8 cellular contexts compared by ENCODE assay signal in genomic region chr7:102616507-102617125, GRCh38. TPM values are rescaled to one million over a fixed set of nuclear protein-coding genes. Genes with fewer than 3 reads are reported as not detected.
A peak's percentile ranks its signal among the peaks of the same experiment; 100 is the strongest.
DNase-seq lines count a peak whose midpoint lies in the region; ATAC-seq and TF ChIP-seq lines count a peak whose summit lies in the region.
"Not testable (repeated sequence)": the region's sequence is repeated elsewhere in the genome, so short reads cannot be mapped to it uniquely, and the experiment has no call there.

Gene RASA4 (minus strand): TSS chr7:102616756. CDS start chr7:102616689, 67 bp downstream.

- TF ChIP-seq POLR2A in tibial nerve (IDR thresholded peaks at IDR 0.05), result not testable (repeated sequence)

- not testable (repeated sequence) for H3K4ac ChIP-seq in neuronal stem cell (ENCODE audit: low read length)

- not testable (repeated sequence) for H3K27ac ChIP-seq in neuronal stem cell (replicated peaks; ENCODE audit: low read length)
- H3K27ac ChIP-seq in tibial nerve, result peak within 1 kb of the TSS in 1 of 4 donors; percentile 66

- H3K9ac ChIP-seq in neuronal stem cell (ENCODE audit: low read depth, low read length, poor library complexity), result not testable (repeated sequence)

- DNase-seq in GM12864 (ENCODE audit: low read depth); astrocyte of the cerebellum (ENCODE audit: low read depth): not testable (repeated sequence)
- peak; percentile 77 for DNase-seq in cardiac septum (ENCODE audit: low spot score)
- peak; percentile 43 for DNase-seq in neuronal stem cell (ENCODE audit: low spot score)
- peak in 1 of 2 donors; percentile 5 for DNase-seq in tibial nerve (ENCODE audit: low spot score in 2 of 2)

- TF ChIP-seq CTCF in GM12864 (IDR thresholded peaks at IDR 0.05; ENCODE audit: low read depth, low read length, missing control alignments); astrocyte of the cerebellum (IDR thresholded peaks at IDR 0.05; ENCODE audit: low read depth, low read length, missing control alignments); tibial nerve (IDR thresholded peaks at IDR 0.05): not testable (repeated sequence)

- not testable (repeated sequence) for H3K18ac ChIP-seq in neuronal stem cell (ENCODE audit: low read length)

- H2BK5ac ChIP-seq in neuronal stem cell (ENCODE audit: low read length), result not testable (repeated sequence)

- WGBS in neuronal stem cell (ENCODE audit: extremely low coverage in 2 of 2, insufficient read length in 2 of 2, insufficient replicate concordance in 1 of 2), 2 donors, result no CpG with 5 or more reads among the region's 62 CpGs
- WGBS in tibial nerve, 2 donors, result no CpG with 5 or more reads among the region's 62 CpGs

- H3K14ac ChIP-seq in neuronal stem cell (ENCODE audit: low read length), result not testable (repeated sequence)

- H2BK12ac ChIP-seq in neuronal stem cell (ENCODE audit: low read length), result not testable (repeated sequence)

- H3K36me3 ChIP-seq in neuronal stem cell (replicated peaks in 1 of 2; ENCODE audit: control insufficient read depth in 2 of 2, insufficient read depth in 2 of 2, low read length in 2 of 2); tibial nerve: not testable (repeated sequence)

- peak within 1 kb of the TSS; percentile 59 for H3K4me3 ChIP-seq in GM12864 (ENCODE audit: low read depth, low read length)
- peak within 1 kb of the TSS; percentile 36 for H3K4me3 ChIP-seq in astrocyte of the cerebellum (ENCODE audit: low read depth, low read length)
- peak within 1 kb of the TSS; percentile 39 to 77 for H3K4me3 ChIP-seq in neuronal stem cell (ENCODE audit: low read length in 2 of 2)
- peak within 1 kb of the TSS; percentile 29 to 50 (median 37) for H3K4me3 ChIP-seq in tibial nerve

- H2BK15ac ChIP-seq in neuronal stem cell (ENCODE audit: low read length), result not testable (repeated sequence)

- not testable (repeated sequence) for TF ChIP-seq EP300 in tibial nerve (IDR thresholded peaks at IDR 0.05)

- H3K79me1 ChIP-seq in neuronal stem cell (ENCODE audit: low read depth, low read length), result not testable (repeated sequence)

- intact Hi-C loops in T-helper 2 cell treated with Interferon-gamma antibody and Interleukin-4, amounts not matched to agents 100 ng/mL and 5 ng/mL, for 36 hours (cut with micrococcal nuclease); cardiac septum (cut with DNase I): not testable (repeated sequence)

- H3K27me3 ChIP-seq in neuronal stem cell (ENCODE audit: control insufficient read depth in 3 of 3, insufficient read depth in 3 of 3, low read depth in 1 of 3, low read length in 3 of 3); tibial nerve: not testable (repeated sequence)

- H2AFZ ChIP-seq in neuronal stem cell (ENCODE audit: low read length), result not testable (repeated sequence)

- not testable (repeated sequence) for H3K4me1 ChIP-seq in neuronal stem cell (ENCODE audit: control insufficient read depth in 2 of 2, insufficient read depth in 1 of 2, low read depth in 1 of 2, low read length in 2 of 2); tibial nerve

- H2BK120ac ChIP-seq in neuronal stem cell (ENCODE audit: low read depth, low read length), result not testable (repeated sequence)

- not testable (repeated sequence) for H4K8ac ChIP-seq in neuronal stem cell (ENCODE audit: low read depth, low read length)

- in situ Hi-C loops in astrocyte of the cerebellum (cut with HindIII; ENCODE audit: low sequenced_read_pairs), result not testable (repeated sequence)

- not testable (repeated sequence) for H4K91ac ChIP-seq in neuronal stem cell (ENCODE audit: low read depth, low read length, poor library complexity)

- H2AK5ac ChIP-seq in neuronal stem cell (ENCODE audit: low read depth, low read length), result not testable (repeated sequence)

- H3K23ac ChIP-seq in neuronal stem cell (ENCODE audit: low read depth, low read length, poor library complexity), result not testable (repeated sequence)

- not testable (repeated sequence) for H3K9me3 ChIP-seq in neuronal stem cell (replicated peaks in 1 of 2; ENCODE audit: control insufficient read depth in 2 of 2, insufficient read depth in 1 of 2, low read depth in 1 of 2, low read length in 2 of 2); tibial nerve

- peak; percentile 58 for ATAC-seq in GM21723 (IDR thresholded peaks at IDR 0.05; ENCODE audit: unreplicated experiment)
- peak; percentile 56 for ATAC-seq in HG03457 (IDR thresholded peaks at IDR 0.05; ENCODE audit: unreplicated experiment)

- H3K4me2 ChIP-seq in neuronal stem cell (ENCODE audit: insufficient read depth, low read length, poor library complexity, severe bottlenecking), result peak within 1 kb of the TSS; percentile 69

RNA-seq across cellular contexts. Expression of gene RASA4, which starts in this region (rescaled TPM):
- total RNA-seq in T-helper 2 cell treated with Interferon-gamma antibody and Interleukin-4, amounts not matched to agents 100 ng/mL and 5 ng/mL, for 36 hours, result 39.4 and 40.5 TPM in 2 replicates
- total RNA-seq in cardiac septum (40.9 TPM), tibial nerve (10 to 100 TPM; 45.9 to 78.6 (median 56.7) TPM)
- polyA plus RNA-seq in neuronal stem cell (2013, experiment 1 of 2), result 32.2 TPM
- 31.5 TPM for polyA plus RNA-seq in neuronal stem cell (2013, experiment 2 of 2)
